In the genomic region with DNA sequence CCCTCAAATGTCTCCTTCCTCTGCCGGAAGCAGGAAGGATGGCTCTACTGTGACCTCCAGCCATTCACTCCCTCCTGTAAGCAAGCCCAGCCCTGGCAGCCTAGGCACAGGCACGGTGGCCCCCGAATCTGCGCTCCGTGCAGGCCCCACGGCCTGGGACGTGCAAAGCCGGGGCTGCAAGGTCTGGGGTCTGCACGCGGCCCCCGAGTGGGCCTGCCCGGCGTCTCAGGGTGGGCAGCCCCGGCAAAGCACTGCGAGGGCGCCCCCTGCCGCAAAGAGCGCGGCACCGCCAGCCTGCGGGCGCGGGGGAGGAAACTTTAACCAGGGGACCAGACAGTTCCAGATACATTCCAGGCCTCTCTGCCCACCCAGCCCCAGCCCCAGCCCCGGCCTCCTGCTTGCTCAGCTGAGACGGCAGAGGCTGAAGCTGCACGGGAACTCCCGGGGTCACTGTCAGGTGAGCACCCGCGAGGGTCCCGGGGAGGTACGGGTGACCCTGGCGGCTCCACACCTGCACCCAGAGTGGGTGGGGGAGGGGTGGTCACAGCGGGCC, we compare ENCODE assay signal across 1 cellular context.
A peak's percentile ranks its signal among the peaks of the same experiment; 100 is the strongest.
TF ChIP-seq lines count a peak whose summit lies in the region.

No MANE protein-coding gene starts in this region.

TF ChIP-seq in H1, 55 proteins besides CTCF, POLR2A, EP300 and RAD21 (continued from another document):
- TF ChIP-seq RFX5 (IDR thresholded peaks at IDR 0.05; ENCODE audit: borderline replicate concordance, low read depth, low read length) (no peak), ASH2L (IDR thresholded peaks at IDR 0.05; ENCODE audit: low read length) (peak; percentile 43), SAP30 (IDR thresholded peaks at IDR 0.05; ENCODE audit: insufficient read depth, insufficient replicate concordance, low read length) (no peak), EGR1 (IDR thresholded peaks at IDR 0.05; ENCODE audit: borderline replicate concordance, low read depth, low read length) (peak; percentile 81; the same call in 1 of the 2 replicates), SIRT6 (IDR thresholded peaks at IDR 0.05; ENCODE audit: low read length) (no peak), KDM5A (IDR thresholded peaks at IDR 0.05; ENCODE audit: low read length) (no peak), JUN (IDR thresholded peaks at IDR 0.05; ENCODE audit: low read depth, low read length) (no peak), SIN3A (conservative IDR thresholded peaks at IDR 0.05 in 1 of 2, IDR thresholded peaks at IDR 0.05 in 1 of 2; ENCODE audit: low read depth in 1 of 2, low read length in 2 of 2) (peak in 1 of 2 experiments; percentile 63; a peak in 2 of 4 replicates), ZNF274 (IDR thresholded peaks at IDR 0.05; ENCODE audit: borderline replicate concordance, extremely low read depth, low read length) (no peak), SRF (IDR thresholded peaks at IDR 0.05; ENCODE audit: low read depth, low read length) (no peak), TEAD4 (IDR thresholded peaks at IDR 0.05; ENCODE audit: low read depth, low read length) (peak; percentile 85), BRCA1 (IDR thresholded peaks at IDR 0.05; ENCODE audit: low read depth, low read length) (no peak), GTF2F1 (IDR thresholded peaks at IDR 0.05; ENCODE audit: borderline replicate concordance, low read depth, low read length) (no peak), RNF2 (IDR thresholded peaks at IDR 0.05; ENCODE audit: borderline replicate concordance, low read depth, low read length, missing control alignments, poor library complexity, severe bottlenecking) (no peak), GABPA (IDR thresholded peaks at IDR 0.05; ENCODE audit: borderline replicate concordance, insufficient read depth, low read length) (peak; percentile 71; the same call in 1 of the 2 replicates), RXRA (IDR thresholded peaks at IDR 0.05; ENCODE audit: insufficient read depth, low read depth, low read length) (no peak), KDM1A (IDR thresholded peaks at IDR 0.05; ENCODE audit: borderline replicate concordance, low read length) (no peak), KDM4A (IDR thresholded peaks at IDR 0.05; ENCODE audit: low read depth, low read length, severe bottlenecking) (no peak), TBP (IDR thresholded peaks at IDR 0.05; ENCODE audit: low read depth, low read length) (no peak), SIX5 (IDR thresholded peaks at IDR 0.05; ENCODE audit: low read depth, low read length) (no peak), HDAC2 (IDR thresholded peaks at IDR 0.05; ENCODE audit: borderline replicate concordance in 1 of 2, low read depth in 2 of 2, low read length in 2 of 2) (no peak), FOSL1 (IDR thresholded peaks at IDR 0.05; ENCODE audit: insufficient read depth, low read depth, low read length) (no peak), TAF7 (optimal IDR thresholded peaks at IDR 0.05; ENCODE audit: borderline replicate concordance, low read depth, low read length) (no peak), POU5F1 (IDR thresholded peaks at IDR 0.05; ENCODE audit: low read depth, low read length) (no peak), BACH1 (IDR thresholded peaks at IDR 0.05; ENCODE audit: low read length) (peak; percentile 42), CEBPB (IDR thresholded peaks at IDR 0.05; ENCODE audit: low read depth, low read length) (no peak), SP1 (IDR thresholded peaks at IDR 0.05; ENCODE audit: low read depth, low read length) (no peak), SUZ12 (IDR thresholded peaks at IDR 0.05; ENCODE audit: low read length) (no peak), CHD1 (IDR thresholded peaks at IDR 0.05; ENCODE audit: low read depth, low read length) (no peak), TAF1 (IDR thresholded peaks at IDR 0.05; ENCODE audit: low read depth, low read length) (peak; percentile 37), YY1 (IDR thresholded peaks at IDR 0.05; ENCODE audit: low read depth, low read length) (no peak), RBBP5 (IDR thresholded peaks at IDR 0.05; ENCODE audit: borderline replicate concordance, low read depth, low read length) (peak; percentile 17; the same call in 1 of the 2 replicates), NRF1 (IDR thresholded peaks at IDR 0.05; ENCODE audit: low read depth, low read length) (no peak)
- TF ChIP-seq, protein P1, sequence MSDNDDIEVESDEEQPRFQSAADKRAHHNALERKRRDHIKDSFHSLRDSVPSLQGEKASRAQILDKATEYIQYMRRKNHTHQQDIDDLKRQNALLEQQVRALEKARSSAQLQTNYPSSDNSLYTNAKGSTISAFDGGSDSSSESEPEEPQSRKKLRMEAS (IDR thresholded peaks at IDR 0.05) = peak; percentile 47
- TF ChIP-seq, protein P2, sequence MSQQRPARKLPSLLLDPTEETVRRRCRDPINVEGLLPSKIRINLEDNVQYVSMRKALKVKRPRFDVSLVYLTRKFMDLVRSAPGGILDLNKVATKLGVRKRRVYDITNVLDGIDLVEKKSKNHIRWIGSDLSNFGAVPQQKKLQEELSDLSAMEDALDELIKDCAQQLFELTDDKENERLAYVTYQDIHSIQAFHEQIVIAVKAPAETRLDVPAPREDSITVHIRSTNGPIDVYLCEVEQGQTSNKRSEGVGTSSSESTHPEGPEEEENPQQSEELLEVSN (IDR thresholded peaks at IDR 0.05) = no peak
- TF ChIP-seq, protein P3, sequence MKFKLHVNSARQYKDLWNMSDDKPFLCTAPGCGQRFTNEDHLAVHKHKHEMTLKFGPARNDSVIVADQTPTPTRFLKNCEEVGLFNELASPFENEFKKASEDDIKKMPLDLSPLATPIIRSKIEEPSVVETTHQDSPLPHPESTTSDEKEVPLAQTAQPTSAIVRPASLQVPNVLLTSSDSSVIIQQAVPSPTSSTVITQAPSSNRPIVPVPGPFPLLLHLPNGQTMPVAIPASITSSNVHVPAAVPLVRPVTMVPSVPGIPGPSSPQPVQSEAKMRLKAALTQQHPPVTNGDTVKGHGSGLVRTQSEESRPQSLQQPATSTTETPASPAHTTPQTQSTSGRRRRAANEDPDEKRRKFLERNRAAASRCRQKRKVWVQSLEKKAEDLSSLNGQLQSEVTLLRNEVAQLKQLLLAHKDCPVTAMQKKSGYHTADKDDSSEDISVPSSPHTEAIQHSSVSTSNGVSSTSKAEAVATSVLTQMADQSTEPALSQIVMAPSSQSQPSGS (IDR thresholded peaks at IDR 0.05; ENCODE audit: low read length) = no peak
- TF ChIP-seq, protein P4, sequence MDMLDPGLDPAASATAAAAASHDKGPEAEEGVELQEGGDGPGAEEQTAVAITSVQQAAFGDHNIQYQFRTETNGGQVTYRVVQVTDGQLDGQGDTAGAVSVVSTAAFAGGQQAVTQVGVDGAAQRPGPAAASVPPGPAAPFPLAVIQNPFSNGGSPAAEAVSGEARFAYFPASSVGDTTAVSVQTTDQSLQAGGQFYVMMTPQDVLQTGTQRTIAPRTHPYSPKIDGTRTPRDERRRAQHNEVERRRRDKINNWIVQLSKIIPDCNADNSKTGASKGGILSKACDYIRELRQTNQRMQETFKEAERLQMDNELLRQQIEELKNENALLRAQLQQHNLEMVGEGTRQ (IDR thresholded peaks at IDR 0.05; ENCODE audit: low read length) = no peak
- TF ChIP-seq, protein P5, sequence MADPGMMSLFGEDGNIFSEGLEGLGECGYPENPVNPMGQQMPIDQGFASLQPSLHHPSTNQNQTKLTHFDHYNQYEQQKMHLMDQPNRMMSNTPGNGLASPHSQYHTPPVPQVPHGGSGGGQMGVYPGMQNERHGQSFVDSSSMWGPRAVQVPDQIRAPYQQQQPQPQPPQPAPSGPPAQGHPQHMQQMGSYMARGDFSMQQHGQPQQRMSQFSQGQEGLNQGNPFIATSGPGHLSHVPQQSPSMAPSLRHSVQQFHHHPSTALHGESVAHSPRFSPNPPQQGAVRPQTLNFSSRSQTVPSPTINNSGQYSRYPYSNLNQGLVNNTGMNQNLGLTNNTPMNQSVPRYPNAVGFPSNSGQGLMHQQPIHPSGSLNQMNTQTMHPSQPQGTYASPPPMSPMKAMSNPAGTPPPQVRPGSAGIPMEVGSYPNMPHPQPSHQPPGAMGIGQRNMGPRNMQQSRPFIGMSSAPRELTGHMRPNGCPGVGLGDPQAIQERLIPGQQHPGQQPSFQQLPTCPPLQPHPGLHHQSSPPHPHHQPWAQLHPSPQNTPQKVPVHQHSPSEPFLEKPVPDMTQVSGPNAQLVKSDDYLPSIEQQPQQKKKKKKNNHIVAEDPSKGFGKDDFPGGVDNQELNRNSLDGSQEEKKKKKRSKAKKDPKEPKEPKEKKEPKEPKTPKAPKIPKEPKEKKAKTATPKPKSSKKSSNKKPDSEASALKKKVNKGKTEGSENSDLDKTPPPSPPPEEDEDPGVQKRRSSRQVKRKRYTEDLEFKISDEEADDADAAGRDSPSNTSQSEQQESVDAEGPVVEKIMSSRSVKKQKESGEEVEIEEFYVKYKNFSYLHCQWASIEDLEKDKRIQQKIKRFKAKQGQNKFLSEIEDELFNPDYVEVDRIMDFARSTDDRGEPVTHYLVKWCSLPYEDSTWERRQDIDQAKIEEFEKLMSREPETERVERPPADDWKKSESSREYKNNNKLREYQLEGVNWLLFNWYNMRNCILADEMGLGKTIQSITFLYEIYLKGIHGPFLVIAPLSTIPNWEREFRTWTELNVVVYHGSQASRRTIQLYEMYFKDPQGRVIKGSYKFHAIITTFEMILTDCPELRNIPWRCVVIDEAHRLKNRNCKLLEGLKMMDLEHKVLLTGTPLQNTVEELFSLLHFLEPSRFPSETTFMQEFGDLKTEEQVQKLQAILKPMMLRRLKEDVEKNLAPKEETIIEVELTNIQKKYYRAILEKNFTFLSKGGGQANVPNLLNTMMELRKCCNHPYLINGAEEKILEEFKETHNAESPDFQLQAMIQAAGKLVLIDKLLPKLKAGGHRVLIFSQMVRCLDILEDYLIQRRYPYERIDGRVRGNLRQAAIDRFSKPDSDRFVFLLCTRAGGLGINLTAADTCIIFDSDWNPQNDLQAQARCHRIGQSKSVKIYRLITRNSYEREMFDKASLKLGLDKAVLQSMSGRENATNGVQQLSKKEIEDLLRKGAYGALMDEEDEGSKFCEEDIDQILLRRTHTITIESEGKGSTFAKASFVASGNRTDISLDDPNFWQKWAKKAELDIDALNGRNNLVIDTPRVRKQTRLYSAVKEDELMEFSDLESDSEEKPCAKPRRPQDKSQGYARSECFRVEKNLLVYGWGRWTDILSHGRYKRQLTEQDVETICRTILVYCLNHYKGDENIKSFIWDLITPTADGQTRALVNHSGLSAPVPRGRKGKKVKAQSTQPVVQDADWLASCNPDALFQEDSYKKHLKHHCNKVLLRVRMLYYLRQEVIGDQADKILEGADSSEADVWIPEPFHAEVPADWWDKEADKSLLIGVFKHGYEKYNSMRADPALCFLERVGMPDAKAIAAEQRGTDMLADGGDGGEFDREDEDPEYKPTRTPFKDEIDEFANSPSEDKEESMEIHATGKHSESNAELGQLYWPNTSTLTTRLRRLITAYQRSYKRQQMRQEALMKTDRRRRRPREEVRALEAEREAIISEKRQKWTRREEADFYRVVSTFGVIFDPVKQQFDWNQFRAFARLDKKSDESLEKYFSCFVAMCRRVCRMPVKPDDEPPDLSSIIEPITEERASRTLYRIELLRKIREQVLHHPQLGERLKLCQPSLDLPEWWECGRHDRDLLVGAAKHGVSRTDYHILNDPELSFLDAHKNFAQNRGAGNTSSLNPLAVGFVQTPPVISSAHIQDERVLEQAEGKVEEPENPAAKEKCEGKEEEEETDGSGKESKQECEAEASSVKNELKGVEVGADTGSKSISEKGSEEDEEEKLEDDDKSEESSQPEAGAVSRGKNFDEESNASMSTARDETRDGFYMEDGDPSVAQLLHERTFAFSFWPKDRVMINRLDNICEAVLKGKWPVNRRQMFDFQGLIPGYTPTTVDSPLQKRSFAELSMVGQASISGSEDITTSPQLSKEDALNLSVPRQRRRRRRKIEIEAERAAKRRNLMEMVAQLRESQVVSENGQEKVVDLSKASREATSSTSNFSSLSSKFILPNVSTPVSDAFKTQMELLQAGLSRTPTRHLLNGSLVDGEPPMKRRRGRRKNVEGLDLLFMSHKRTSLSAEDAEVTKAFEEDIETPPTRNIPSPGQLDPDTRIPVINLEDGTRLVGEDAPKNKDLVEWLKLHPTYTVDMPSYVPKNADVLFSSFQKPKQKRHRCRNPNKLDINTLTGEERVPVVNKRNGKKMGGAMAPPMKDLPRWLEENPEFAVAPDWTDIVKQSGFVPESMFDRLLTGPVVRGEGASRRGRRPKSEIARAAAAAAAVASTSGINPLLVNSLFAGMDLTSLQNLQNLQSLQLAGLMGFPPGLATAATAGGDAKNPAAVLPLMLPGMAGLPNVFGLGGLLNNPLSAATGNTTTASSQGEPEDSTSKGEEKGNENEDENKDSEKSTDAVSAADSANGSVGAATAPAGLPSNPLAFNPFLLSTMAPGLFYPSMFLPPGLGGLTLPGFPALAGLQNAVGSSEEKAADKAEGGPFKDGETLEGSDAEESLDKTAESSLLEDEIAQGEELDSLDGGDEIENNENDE (IDR thresholded peaks at IDR 0.05; ENCODE audit: insufficient replicate concordance, low read length) = no peak
